In genomic region chr7:130063036-130063435, GRCh38 we compare ENCODE assay signal across 9 cellular contexts. TPM values are rescaled to one million over a fixed set of nuclear protein-coding genes. Genes with fewer than 3 reads are reported as not detected.
DNase-seq lines count a peak whose midpoint lies in the region; ATAC-seq and TF ChIP-seq lines count a peak whose summit lies in the region.
"Had no signal": no experiment of that assay in that cellular context is flagged by ENCODE, and none has a peak within 500 bp of the region (broad histone marks: within the 10 kb centered on the region; RNA-seq: fewer than 3 reads in every experiment).

No MANE protein-coding gene starts in this region.

- DNase-seq in DMS53 (lab: John Stamatoyannopoulos, UW): peak; percentile 76
- DNase-seq in LoVo (ENCODE audit: low spot score): peak; percentile 44
- DNase-seq in T-helper 2 cell treated with Interferon-gamma antibody and Interleukin-4, amounts not matched to agents 5 μg/mL and 100 μg/mL, for 36 hours (ENCODE audit: low spot score): peak; percentile 38
- no peak for DNase-seq in ascending aorta (ENCODE audit: low spot score in 2 of 2)
- DNase-seq in left colon: peak in 1 of 2 donors; percentile 73
- peak; percentile 43 to 56 for DNase-seq in stimulated activated CD8-positive, alpha-beta memory T cell treated with anti-CD3 and anti-CD28 coated beads, Interleukin-4, amount 100 ng/mL, for 1 hour (ENCODE audit: low read depth in 2 of 2, low spot score in 1 of 2)

- H3K27me3 ChIP-seq in ascending aorta: no peaks in the 10 kb centered on the region

- no peaks in the 10 kb centered on the region for H3K9me3 ChIP-seq in ascending aorta

- peak in 2 of 3 experiments; percentile 50 to 52 for TF ChIP-seq CTCF in ascending aorta (IDR thresholded peaks at IDR 0.05)

- H3K27me3 Mint-ChIP-seq in T-helper 2 cell treated with Interferon-gamma antibody and Interleukin-4, amounts not matched to agents 5 μg/mL and 100 μg/mL, for 36 hours (ENCODE audit: low read depth): peaks cover 4% of the 10 kb centered on the region

- H3K27ac ChIP-seq in ascending aorta: no peak overlapping the region
- H3K27ac ChIP-seq: SK-N-MC had no signal

- no peak overlapping the region for H3K27ac Mint-ChIP-seq in T-helper 2 cell treated with Interferon-gamma antibody and Interleukin-4, amounts not matched to agents 5 μg/mL and 100 μg/mL, for 36 hours

- no peak overlapping the region for H3K4me3 ChIP-seq in ascending aorta
- H3K4me3 ChIP-seq: SK-N-MC had no signal

- no peaks in the 10 kb centered on the region for H3K36me3 Mint-ChIP-seq in T-helper 2 cell treated with Interferon-gamma antibody and Interleukin-4, amounts not matched to agents 5 μg/mL and 100 μg/mL, for 36 hours (ENCODE audit: low read depth)

- peaks cover 3% of the 10 kb centered on the region for H3K4me1 Mint-ChIP-seq in T-helper 2 cell treated with Interferon-gamma antibody and Interleukin-4, amounts not matched to agents 5 μg/mL and 100 μg/mL, for 36 hours (ENCODE audit: low read depth)

- no peaks in the 10 kb centered on the region for H3K36me3 ChIP-seq in ascending aorta

- no peaks in the 10 kb centered on the region for H3K9me3 Mint-ChIP-seq in T-helper 2 cell treated with Interferon-gamma antibody and Interleukin-4, amounts not matched to agents 5 μg/mL and 100 μg/mL, for 36 hours

- ATAC-seq in left colon: peak; percentile 48
- no peak for ATAC-seq in GM18861 (IDR thresholded peaks at IDR 0.05; ENCODE audit: unreplicated experiment)
- no peak for ATAC-seq in HG03439 (IDR thresholded peaks at IDR 0.05; ENCODE audit: unreplicated experiment)

- no peak overlapping the region for H3K4me3 Mint-ChIP-seq in T-helper 2 cell treated with Interferon-gamma antibody and Interleukin-4, amounts not matched to agents 5 μg/mL and 100 μg/mL, for 36 hours

- H3K4me1 ChIP-seq in ascending aorta: no peaks in the 10 kb centered on the region

- intact Hi-C loops in ascending aorta (cut with DNase I): no loop called here
- intact Hi-C loops in left colon (cut with DNase I, micrococcal nuclease): no loop called here

RNA-seq across cellular contexts. Expression of gene KLHDC10, which starts 7.3 kb away (rescaled TPM):
- total RNA-seq in ascending aorta (13.0 TPM), left colon (10 to 100 TPM; 27.9 to 29.0 TPM)

RNA-seq across cellular contexts. Expression of gene ZC3HC1, which starts 11.9 kb away (rescaled TPM):
- total RNA-seq in ascending aorta (16.8 TPM), left colon (1 to 10 TPM; 7.1 to 7.2 TPM)

Comparison
In these comparisons a context has a peak if more than half of its experiments do, and no peak if none do; other contexts are left out.
1. DNase-seq: peak in DMS53 (single experiment), LoVo (single experiment), T-helper 2 cell treated with Interferon-gamma antibody and Interleukin-4, amounts not matched to agents 5 μg/mL and 100 μg/mL, for 36 hours (single experiment) and stimulated activated CD8-positive, alpha-beta memory T cell treated with anti-CD3 and anti-CD28 coated beads, Interleukin-4, amount 100 ng/mL, for 1 hour (2 of 2); none in ascending aorta (0 of 2).